8 cellular contexts compared by ENCODE assay signal in genomic region chr13:94362411-94362909, GRCh38.
DNase-seq lines count a peak whose midpoint lies in the region; ATAC-seq and TF ChIP-seq lines count a peak whose summit lies in the region.

No MANE protein-coding gene starts in this region.

- H3K27ac Mint-ChIP-seq in neural crest cell (ENCODE audit: unreplicated experiment) = no peak overlapping the region

- no peak overlapping the region for H3K4me3 ChIP-seq in Jurkat, Clone E6-1 (ENCODE audit: low read length)
- H3K4me3 ChIP-seq in PC-3 (ENCODE audit: low read length) = no peak overlapping the region

- no peaks in the 10 kb centered on the region for H3K9me3 ChIP-seq in PC-3 (ENCODE audit: low read length)

- no peak overlapping the region for H3K9ac ChIP-seq in PC-3 (ENCODE audit: low read length)

- H3K27me3 ChIP-seq in PC-3 (ENCODE audit: low read length) = no peaks in the 10 kb centered on the region

- peak overlapping the region; percentile 16 for H3K4me3 Mint-ChIP-seq in neural crest cell

- H4K20me1 ChIP-seq in PC-3 (ENCODE audit: low read length) = no peaks in the 10 kb centered on the region

- TF ChIP-seq CTCF in PC-3 (conservative IDR thresholded peaks at IDR 0.05; ENCODE audit: low read depth, low read length) = peak; percentile 84
- peak; percentile 98 for TF ChIP-seq CTCF in neural crest cell (conservative IDR thresholded peaks at IDR 0.05)

- peaks cover 3% of the 10 kb centered on the region for H3K9me3 Mint-ChIP-seq in neural crest cell

- H3K27me3 Mint-ChIP-seq in neural crest cell (ENCODE audit: low read depth) = no peaks in the 10 kb centered on the region

- H3K27ac ChIP-seq in PC-3 (ENCODE audit: low read length) = no peak overlapping the region

- no peaks in the 10 kb centered on the region for H3K79me2 ChIP-seq in PC-3 (ENCODE audit: low read length)

- CTCF ChIA-PET in PC-3 (lab: Charles Lee) = interaction anchor here (0.7 kb wide), 1 partner anchor 1395 kb away, joined by 4 read pairs; no protein-coding TSS in a partner anchor

- peaks cover 6% of the 10 kb centered on the region for H3K4me1 Mint-ChIP-seq in neural crest cell

- H2AFZ ChIP-seq in PC-3 (ENCODE audit: low read length) = no peak overlapping the region

- intact Hi-C loops in PC-3 (cut with micrococcal nuclease) = loop anchor here (1.0 to 5.0 kb wide), 6 partner anchors 92 to 1466 kb away; partner anchors contain the start of gene GPC6

- no peak overlapping the region for H3K4me2 ChIP-seq in PC-3 (ENCODE audit: low read length)

- POLR2A ChIA-PET in PC-3 (lab: Charles Lee; ENCODE audit: unreplicated experiment) = no interaction called here

- DNase-seq in ELF-1 (ENCODE audit: low read depth, low spot score) = peak; percentile 93
- peak; percentile 75 for DNase-seq in Jurkat, Clone E6-1 (ENCODE audit: low read depth, low spot score)
- peak; percentile 82 for DNase-seq in PC-3
- DNase-seq in activated T-cell treated with anti-CD3 and anti-CD28 coated beads for 48 hours (ENCODE audit: low read depth) = peak; percentile 38
- peak; percentile 80 for DNase-seq in fibroblast of gingiva (ENCODE audit: low read depth)
- peak; percentile 63 for DNase-seq in neural crest cell (ENCODE audit: low read depth, low spot score)
- peak; percentile 92 for DNase-seq in superior temporal gyrus (ENCODE audit: extremely low spot score)

- ATAC-seq in GM21737 (IDR thresholded peaks at IDR 0.05; ENCODE audit: unreplicated experiment) = peak; percentile 99
- peak; percentile 96 for ATAC-seq in PC-3

- H3F3A ChIP-seq in PC-3 (ENCODE audit: low read length, unreplicated experiment) = no peaks in the 10 kb centered on the region

- no TSS peak for BruUV-seq in PC-3 (replicated peaks; lab: Mats Ljungman, UMichigan)

- H3K36me3 ChIP-seq in PC-3 (ENCODE audit: low read depth, low read length) = no peaks in the 10 kb centered on the region

- no peaks in the 10 kb centered on the region for H3K4me1 ChIP-seq in PC-3 (ENCODE audit: insufficient read depth, low read length)

- no peaks in the 10 kb centered on the region for H3K9me2 ChIP-seq in PC-3 (replicated peaks; ENCODE audit: low read length)

- H3K36me3 Mint-ChIP-seq in neural crest cell (ENCODE audit: low read depth) = no peaks in the 10 kb centered on the region

Comparison
In these comparisons a context has a peak if more than half of its experiments do, and no peak if none do; other contexts are left out.
1. DNase-seq: peak in every context shown above with its lines; median percentile 93 in ELF-1; 92 in superior temporal gyrus; 82 in PC-3; 80 in fibroblast of gingiva; 75 in Jurkat, Clone E6-1; 63 in neural crest cell; 38 in activated T-cell treated with anti-CD3 and anti-CD28 coated beads for 48 hours.